In genomic region chr16:84599528-84600202, GRCh38 we compare ENCODE assay signal across 8 cellular contexts. TPM values are rescaled to one million over a fixed set of nuclear protein-coding genes. Genes with fewer than 3 reads are reported as not detected.
A peak's percentile ranks its signal among the peaks of the same experiment; 100 is the strongest.
DNase-seq lines count a peak whose midpoint lies in the region; ATAC-seq, FAIRE-seq and TF ChIP-seq lines count a peak whose summit lies in the region.

No MANE protein-coding gene starts in this region.

- H3K9me3 ChIP-seq in DOHH2 (ENCODE audit: control insufficient read depth, insufficient read depth, low read length): no peaks in the 10 kb centered on the region
- H3K9me3 ChIP-seq in heart left ventricle: no peaks in the 10 kb centered on the region
- no peaks in the 10 kb centered on the region for H3K9me3 ChIP-seq in pancreas
- no peaks in the 10 kb centered on the region for H3K9me3 ChIP-seq in upper lobe of left lung

- H3K9me2 ChIP-seq in DOHH2 (replicated peaks; ENCODE audit: control insufficient read depth, low read length): no peaks in the 10 kb centered on the region

- no peak for TF ChIP-seq CTCF in DOHH2 (IDR thresholded peaks at IDR 0.05; ENCODE audit: low read depth, low read length, poor library complexity, severe bottlenecking)
- no peak for TF ChIP-seq CTCF in heart left ventricle (IDR thresholded peaks at IDR 0.05)
- TF ChIP-seq CTCF in pancreas (IDR thresholded peaks at IDR 0.05): no peak
- TF ChIP-seq CTCF in upper lobe of left lung (IDR thresholded peaks at IDR 0.05): no peak

- peak overlapping the region; percentile 98 for H3K27ac ChIP-seq in DOHH2 (ENCODE audit: low read depth, low read length)
- peak overlapping the region in 11 of 12 donors; percentile 1 to 93 (median 42) for H3K27ac ChIP-seq in heart left ventricle
- peak overlapping the region in 2 of 4 donors; percentile 42 to 50 for H3K27ac ChIP-seq in pancreas
- peak overlapping the region; percentile 80 to 92 (median 86) for H3K27ac ChIP-seq in upper lobe of left lung

- no peak for TF ChIP-seq EP300 in upper lobe of left lung (IDR thresholded peaks at IDR 0.05)

- H3K27me3 ChIP-seq in DOHH2 (ENCODE audit: control insufficient read depth, low read length): no peaks in the 10 kb centered on the region
- no peaks in the 10 kb centered on the region for H3K27me3 ChIP-seq in heart left ventricle
- H3K27me3 ChIP-seq in pancreas: no peaks in the 10 kb centered on the region
- H3K27me3 ChIP-seq in upper lobe of left lung: no peaks in the 10 kb centered on the region

- H3K4me3 ChIP-seq in DOHH2 (ENCODE audit: low read length): peak overlapping the region; percentile 78
- peak overlapping the region in 8 of 12 donors; percentile 9 to 41 (median 18) for H3K4me3 ChIP-seq in heart left ventricle
- peak overlapping the region in 1 of 4 donors; percentile 1 for H3K4me3 ChIP-seq in pancreas
- peak overlapping the region in 2 of 4 donors; percentile 2 to 17 for H3K4me3 ChIP-seq in upper lobe of left lung

- intact Hi-C loops in heart left ventricle (cut with DNase I) (loop anchor here in 1 of 10 donors (5.0 kb wide), 1 partner anchor 67 kb away; no protein-coding TSS in a partner anchor), pancreas (cut with DNase I) (no loop called here)

- H3K4me1 ChIP-seq in DOHH2 (ENCODE audit: control insufficient read depth, low read length) (peaks cover 99% of the 10 kb centered on the region), heart left ventricle (peaks cover 0 to 92% (median 10%) of the 10 kb centered on the region in 12 donors), pancreas (peaks cover 0 to 6% (median 4%) of the 10 kb centered on the region in 3 donors), upper lobe of left lung (peaks cover 48 to 83% (median 64%) of the 10 kb centered on the region in 4 donors)

- ATAC-seq in heart left ventricle (peak in 3 of 4 donors; percentile 57 to 74 (median 66)), pancreas (peak in 3 of 4 donors; percentile 33 to 57 (median 43)), upper lobe of left lung (ENCODE audit: low FRiP score in 2 of 2) (peak; percentile 32 to 65)

- H3K36me3 ChIP-seq in DOHH2 (ENCODE audit: control insufficient read depth, low read length): peaks cover 35% of the 10 kb centered on the region
- peaks cover 0 to 7% (median 0%) of the 10 kb centered on the region in 9 donors for H3K36me3 ChIP-seq in heart left ventricle
- H3K36me3 ChIP-seq in pancreas: no peaks in the 10 kb centered on the region
- no peaks in the 10 kb centered on the region for H3K36me3 ChIP-seq in upper lobe of left lung

- 21 to 33% (median 26%) methylated on average over 12 of the region's 12 CpGs for WGBS in heart left ventricle, 4 donors
- WGBS in pancreas, 2 donors: 50 to 63% methylated on average over 12 of the region's 12 CpGs
- WGBS in upper lobe of left lung, 2 donors: 3 to 6% methylated on average over 12 of the region's 12 CpGs

- DNase-seq in GOT3 (lab: John Stamatoyannopoulos, UW): peak; percentile 17
- peak; percentile 79 for DNase-seq in OCI-M1 (lab: John Stamatoyannopoulos, UW)
- DNase-seq in activated naive CD8-positive, alpha-beta T cell treated with anti-CD3 and anti-CD28 coated beads, Interleukin-2, amount 50 U/mL, for 16 hours (ENCODE audit: low read depth, low spot score): peak; percentile 44
- peak; percentile 40 to 84 (median 73) for DNase-seq in heart left ventricle
- DNase-seq in pancreas: peak in 1 of 6 donors; percentile 58
- peak in 1 of 2 donors; percentile 75 for DNase-seq in upper lobe of left lung
- no peak for DNase-seq in cerebellar nuclear complex (lab: John Stamatoyannopoulos, UW)

- peaks cover 49% of the 10 kb centered on the region for H3F3A ChIP-seq in DOHH2 (ENCODE audit: control insufficient read depth, insufficient read depth)

- TF ChIP-seq POLR2A in heart left ventricle (IDR thresholded peaks at IDR 0.05): no peak
- TF ChIP-seq POLR2A in upper lobe of left lung (IDR thresholded peaks at IDR 0.05): no peak

- peak overlapping the region; percentile 99 for H3K4me2 ChIP-seq in DOHH2 (ENCODE audit: low read length)

- no peak for FAIRE-seq in pancreas (lab: Jason Lieb, UNC)

- H3K79me2 ChIP-seq in DOHH2 (ENCODE audit: control insufficient read depth, low read length): peaks cover 81% of the 10 kb centered on the region

- H4K20me1 ChIP-seq in DOHH2 (ENCODE audit: control insufficient read depth, insufficient read depth, low read depth, low read length): no peaks in the 10 kb centered on the region

RNA-seq across cellular contexts. Expression of gene COTL1, which starts 18.2 kb away (rescaled TPM):
- total RNA-seq in heart left ventricle (100 to 1,000 TPM in 1 of 9 donors, 10 to 100 TPM in 5, 1 to 10 TPM in 3; 6.8 to 120 (median 11.0) TPM), pancreas (10 to 100 TPM in 5 of 6 donors, 1 to 10 TPM in 1; 6.8 to 44.3 (median 19.1) TPM), upper lobe of left lung (100 to 1,000 TPM in 2 of 6 donors, 10 to 100 TPM in 4; 31.6 to 256 (median 75.6) TPM)
- polyA plus RNA-seq in heart left ventricle (10 to 100 TPM in 1 of 2 donors, 1 to 10 TPM in 1; 5.2 to 23.8 TPM), pancreas (10 to 100 TPM; 14.8 to 23.3 TPM)

RNA-seq across cellular contexts. Expression of gene KLHL36, which starts 48.6 kb away (rescaled TPM):
- total RNA-seq in heart left ventricle (10 to 100 TPM; 44.0 to 93.0 (median 62.0) TPM), pancreas (10 to 100 TPM; 24.6 to 41.5 (median 27.4) TPM), upper lobe of left lung (10 to 100 TPM; 44.1 to 92.2 (median 54.2) TPM)
- polyA plus RNA-seq in heart left ventricle (10 to 100 TPM; 19.2 to 39.2 TPM), pancreas (10 to 100 TPM; 18.1 to 18.7 TPM)

Comparison
In these comparisons a context has a peak if more than half of its experiments do, and no peak if none do; other contexts are left out.
1. DNase-seq: peak in GOT3 (single experiment), OCI-M1 (single experiment), activated naive CD8-positive, alpha-beta T cell treated with anti-CD3 and anti-CD28 coated beads, Interleukin-2, amount 50 U/mL, for 16 hours (single experiment) and heart left ventricle (5 of 5); none in cerebellar nuclear complex (0 of 2).
2. Peak in every context shown above with its lines, with median percentiles within 50 percentile points of each other: ATAC-seq.